Comparison of ENCODE assay signal across 18 cellular contexts in the genomic region with DNA sequence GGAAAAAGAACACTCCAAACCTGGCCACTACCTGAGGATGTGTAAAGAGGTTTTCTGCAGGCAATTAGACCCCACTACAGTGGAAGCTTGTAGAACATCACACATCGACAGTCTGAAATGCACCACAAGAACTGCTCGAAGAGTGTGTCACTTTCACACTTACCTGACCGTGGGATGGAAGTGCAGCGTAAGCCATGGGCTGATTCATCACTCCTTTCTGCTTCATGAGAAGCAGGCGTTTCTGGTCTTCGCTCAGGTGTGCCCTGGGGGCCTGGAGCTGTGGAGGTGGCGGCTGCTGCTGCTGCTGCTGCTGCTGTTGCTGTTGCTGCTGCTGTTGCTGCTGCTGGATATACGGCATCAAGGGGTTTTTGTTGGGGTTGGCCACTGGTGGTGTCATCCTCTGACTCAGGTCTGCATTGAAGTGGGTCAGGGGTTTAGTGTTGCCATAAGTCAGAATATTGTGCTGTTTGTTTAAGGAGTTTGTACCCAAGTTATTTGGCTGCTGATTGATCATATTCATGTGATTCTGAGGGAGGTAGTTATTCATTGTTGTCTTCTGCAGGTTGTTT.
DNase-seq lines count a peak whose midpoint lies in the region; ATAC-seq, FAIRE-seq and TF ChIP-seq lines count a peak whose summit lies in the region.
"Had no signal": no experiment of that assay in that cellular context is flagged by ENCODE, and none has a peak within 500 bp of the region (broad histone marks: within the 10 kb centered on the region; RNA-seq: fewer than 3 reads in every experiment).

No MANE protein-coding gene starts in this region.

- H3K4me3 ChIP-seq in keratinocyte (ENCODE audit: control insufficient read depth in 2 of 3, extremely low read depth in 1 of 3, insufficient read depth in 2 of 3, low read depth in 1 of 3, low read length in 3 of 3): peak overlapping the region in 2 of 3 experiments; percentile 24 to 31
- H3K4me3 ChIP-seq: K562, upper lobe of right lung had no signal

- H2AFZ ChIP-seq in keratinocyte (ENCODE audit: control insufficient read depth, low read length): no peak overlapping the region

- H3K9me1 ChIP-seq in keratinocyte (ENCODE audit: control insufficient read depth, extremely low read depth, insufficient read depth, low read length): no peaks in the 10 kb centered on the region

- peak overlapping the region; percentile 96 for H3K4me2 ChIP-seq in keratinocyte (ENCODE audit: control insufficient read depth, extremely low read depth, insufficient read depth, low read depth, low read length)

- CTCF ChIA-PET in activated CD4-positive, alpha-beta memory T cell treated with anti-CD3 and anti-CD28 coated beads for 36 hours (lab: Charles Lee): no interaction called here
- CTCF ChIA-PET in activated CD4-positive, alpha-beta memory T cell treated with anti-CD3 and anti-CD28 coated beads, Interleukin-2, amount 10 ng/mL, durations not matched to agents 7 days and 5 days (lab: Charles Lee): no interaction called here

- no peak overlapping the region for H3K27ac Mint-ChIP-seq in activated CD4-positive, alpha-beta memory T cell treated with anti-CD3 and anti-CD28 coated beads for 36 hours
- H3K27ac Mint-ChIP-seq in activated CD4-positive, alpha-beta memory T cell treated with anti-CD3 and anti-CD28 coated beads, Interleukin-2, amount 10 ng/mL, durations not matched to agents 7 days and 5 days: no peak overlapping the region
- no peak overlapping the region for H3K27ac Mint-ChIP-seq in activated T-helper 17 cell treated with anti-CD3 and anti-CD28 coated beads, Interleukin-2, amount 50 U/mL, for 72 hours
- H3K27ac Mint-ChIP-seq: activated B cell treated with CpG ODN at 0.5 μM for 24 hours, T-cell had no signal

- peaks cover 44% of the 10 kb centered on the region for H3K4me1 ChIP-seq in keratinocyte (ENCODE audit: control insufficient read depth, extremely low read depth, insufficient read depth, low read length)

- H3K9ac ChIP-seq in keratinocyte (ENCODE audit: control insufficient read depth, extremely low read depth, insufficient read depth, low read length): peak overlapping the region; percentile 9

- no peaks in the 10 kb centered on the region for H3K27me3 Mint-ChIP-seq in activated CD4-positive, alpha-beta memory T cell treated with anti-CD3 and anti-CD28 coated beads for 36 hours
- H3K27me3 Mint-ChIP-seq in activated CD4-positive, alpha-beta memory T cell treated with anti-CD3 and anti-CD28 coated beads, Interleukin-2, amount 10 ng/mL, durations not matched to agents 7 days and 5 days: peaks cover 3% of the 10 kb centered on the region
- H3K27me3 Mint-ChIP-seq in activated T-helper 17 cell treated with anti-CD3 and anti-CD28 coated beads, Interleukin-2, amount 50 U/mL, for 72 hours: no peaks in the 10 kb centered on the region
- H3K27me3 Mint-ChIP-seq: T-cell had no signal

- H3K9me3 ChIP-seq in keratinocyte (ENCODE audit: control insufficient read depth, low read depth, low read length): no peaks in the 10 kb centered on the region
- H3K9me3 ChIP-seq: upper lobe of right lung had no signal

- H3K27ac ChIP-seq in keratinocyte (ENCODE audit: control insufficient read depth, insufficient read depth, low read length): peak overlapping the region; percentile 84

- no peaks in the 10 kb centered on the region for H3K36me3 Mint-ChIP-seq in activated CD4-positive, alpha-beta memory T cell treated with anti-CD3 and anti-CD28 coated beads for 36 hours
- H3K36me3 Mint-ChIP-seq in activated CD4-positive, alpha-beta memory T cell treated with anti-CD3 and anti-CD28 coated beads, Interleukin-2, amount 10 ng/mL, durations not matched to agents 7 days and 5 days (ENCODE audit: low read depth): no peaks in the 10 kb centered on the region
- no peaks in the 10 kb centered on the region for H3K36me3 Mint-ChIP-seq in activated T-helper 17 cell treated with anti-CD3 and anti-CD28 coated beads, Interleukin-2, amount 50 U/mL, for 72 hours (ENCODE audit: low read depth)

- H4K20me1 ChIP-seq in keratinocyte (ENCODE audit: control insufficient read depth, extremely low read depth, insufficient read depth, low read length): no peaks in the 10 kb centered on the region

- intact Hi-C loops in activated CD4-positive, alpha-beta memory T cell treated with anti-CD3 and anti-CD28 coated beads for 36 hours (cut with micrococcal nuclease): no loop called here
- intact Hi-C loops in posterior vena cava (cut with DNase I): no loop called here

- ATAC-seq in activated T-helper 17 cell treated with anti-CD3 and anti-CD28 coated beads, Interleukin-2, amount 50 U/mL, for 72 hours (replicated peaks): peak; percentile 71
- ATAC-seq in stimulated activated naive CD8-positive, alpha-beta T cell treated with anti-CD3 and anti-CD28 coated beads, Interleukin-15, Interleukin-2, amounts not matched to agents 100 U/mL and 50 U/mL, for 24 hours: peak; percentile 49
- no peak for ATAC-seq in HG03432 (IDR thresholded peaks at IDR 0.05; ENCODE audit: unreplicated experiment)
- ATAC-seq: K562, left ventricle myocardium superior, T-cell had no signal

- DNase-seq in activated CD4-positive, alpha-beta memory T cell treated with anti-CD3 and anti-CD28 coated beads for 36 hours: peak; percentile 20
- no peak for DNase-seq in activated CD4-positive, alpha-beta memory T cell treated with anti-CD3 and anti-CD28 coated beads, Interleukin-2, amount 10 ng/mL, durations not matched to agents 7 days and 5 days
- DNase-seq in keratinocyte (ENCODE audit: low read depth, low spot score): peak; percentile 66
- no peak for DNase-seq in stimulated activated naive CD8-positive, alpha-beta T cell treated with anti-CD3 and anti-CD28 coated beads, Interleukin-15, Interleukin-2, amounts not matched to agents 100 U/mL and 50 U/mL, for 24 hours
- no peak for DNase-seq in NCI-H1048 (lab: John Stamatoyannopoulos, UW)
- no peak for DNase-seq in posterior vena cava (ENCODE audit: low spot score)
- DNase-seq: activated B cell treated with CpG ODN at 0.5 μM for 24 hours; activated naive CD4-positive, alpha-beta T cell treated with anti-CD3 and anti-CD28 coated beads, Interleukin-2, amount 50 U/mL, for 16 hours; CD8-positive, alpha-beta memory T cell; left ventricle myocardium superior; NCI-H1092; NCI-H2081 treated with DMSO at 0.1 percent for 48 hours; stimulated activated naive CD4-positive, alpha-beta T cell; T-cell; upper lobe of right lung had no signal

- H3K36me3 ChIP-seq in keratinocyte (ENCODE audit: control insufficient read depth in 2 of 2, extremely low read depth in 1 of 2, insufficient read depth in 2 of 2, low read length in 2 of 2): no peaks in the 10 kb centered on the region
- H3K36me3 ChIP-seq: upper lobe of right lung had no signal

- no peak for TF ChIP-seq CTCF in keratinocyte (optimal IDR thresholded peaks at IDR 0.05 in 1 of 3, IDR thresholded peaks at IDR 0.05 in 1 of 3, conservative IDR thresholded peaks at IDR 0.05 in 1 of 3; ENCODE audit: extremely low read depth in 1 of 3, insufficient read depth in 2 of 3, low read length in 3 of 3)

- dilution Hi-C loops in keratinocyte (cut with MboI; ENCODE audit: extremely low pct_ligation_motif_present, low sequenced_read_pairs): no loop called here

- no peaks in the 10 kb centered on the region for H3K79me2 ChIP-seq in keratinocyte (ENCODE audit: control insufficient read depth, insufficient read depth, low read length)

- H3K27me3 ChIP-seq in keratinocyte (ENCODE audit: control insufficient read depth, extremely low read depth, insufficient read depth, low read length): no peaks in the 10 kb centered on the region
- H3K27me3 ChIP-seq: upper lobe of right lung had no signal

- no peak overlapping the region for H3K4me3 Mint-ChIP-seq in activated CD4-positive, alpha-beta memory T cell treated with anti-CD3 and anti-CD28 coated beads for 36 hours
- H3K4me3 Mint-ChIP-seq in activated CD4-positive, alpha-beta memory T cell treated with anti-CD3 and anti-CD28 coated beads, Interleukin-2, amount 10 ng/mL, durations not matched to agents 7 days and 5 days: no peak overlapping the region
- no peak overlapping the region for H3K4me3 Mint-ChIP-seq in activated T-helper 17 cell treated with anti-CD3 and anti-CD28 coated beads, Interleukin-2, amount 50 U/mL, for 72 hours
- H3K4me3 Mint-ChIP-seq: activated B cell treated with CpG ODN at 0.5 μM for 24 hours; CD8-positive, alpha-beta memory T cell; T-cell had no signal

- no peaks in the 10 kb centered on the region for H3K9me3 Mint-ChIP-seq in activated CD4-positive, alpha-beta memory T cell treated with anti-CD3 and anti-CD28 coated beads for 36 hours
- H3K9me3 Mint-ChIP-seq in activated CD4-positive, alpha-beta memory T cell treated with anti-CD3 and anti-CD28 coated beads, Interleukin-2, amount 10 ng/mL, durations not matched to agents 7 days and 5 days: no peaks in the 10 kb centered on the region
- no peaks in the 10 kb centered on the region for H3K9me3 Mint-ChIP-seq in activated T-helper 17 cell treated with anti-CD3 and anti-CD28 coated beads, Interleukin-2, amount 50 U/mL, for 72 hours
- H3K9me3 Mint-ChIP-seq: activated B cell treated with CpG ODN at 0.5 μM for 24 hours, T-cell had no signal

- POLR2A ChIA-PET in activated CD4-positive, alpha-beta memory T cell treated with anti-CD3 and anti-CD28 coated beads for 36 hours (lab: Charles Lee): interaction anchor here (1.1 kb wide), 1 partner anchor 20 kb away, joined by 3 read pairs; no protein-coding TSS in a partner anchor
- POLR2A ChIA-PET in activated CD4-positive, alpha-beta memory T cell treated with anti-CD3 and anti-CD28 coated beads, Interleukin-2, amount 10 ng/mL, durations not matched to agents 7 days and 5 days (lab: Charles Lee): interaction anchor here (1.2 kb wide), 1 partner anchor 8 kb away, joined by 3 read pairs; no protein-coding TSS in a partner anchor

- peaks cover 2% of the 10 kb centered on the region for H3K4me1 Mint-ChIP-seq in activated CD4-positive, alpha-beta memory T cell treated with anti-CD3 and anti-CD28 coated beads for 36 hours (ENCODE audit: low read depth)
- H3K4me1 Mint-ChIP-seq in activated CD4-positive, alpha-beta memory T cell treated with anti-CD3 and anti-CD28 coated beads, Interleukin-2, amount 10 ng/mL, durations not matched to agents 7 days and 5 days: peaks cover 3% of the 10 kb centered on the region
- H3K4me1 Mint-ChIP-seq in activated T-helper 17 cell treated with anti-CD3 and anti-CD28 coated beads, Interleukin-2, amount 50 U/mL, for 72 hours: no peaks in the 10 kb centered on the region
- H3K4me1 Mint-ChIP-seq: CD8-positive, alpha-beta memory T cell; T-cell had no signal

- FAIRE-seq in keratinocyte (lab: Jason Lieb, UNC): peak; percentile 96
- FAIRE-seq: K562 had no signal

Comparison
In these comparisons a context has a peak if more than half of its experiments do, and no peak if none do; other contexts are left out.
1. DNase-seq: peak in activated CD4-positive, alpha-beta memory T cell treated with anti-CD3 and anti-CD28 coated beads for 36 hours (single experiment) and keratinocyte (single experiment); none in activated CD4-positive, alpha-beta memory T cell treated with anti-CD3 and anti-CD28 coated beads, Interleukin-2, amount 10 ng/mL, durations not matched to agents 7 days and 5 days (single experiment), stimulated activated naive CD8-positive, alpha-beta T cell treated with anti-CD3 and anti-CD28 coated beads, Interleukin-15, Interleukin-2, amounts not matched to agents 100 U/mL and 50 U/mL, for 24 hours (single experiment), NCI-H1048 (single experiment) and posterior vena cava (single experiment).